ENCODE assay signal across 1 cellular context in genomic region chr9:38195737-38196161, GRCh38.
TF ChIP-seq lines count a peak whose summit lies in the region.

No MANE protein-coding gene starts in this region.

TF ChIP-seq in HepG2, 621 proteins besides CTCF, POLR2A, EP300 and RAD21 (continued from another document and continues in another):
- TF ChIP-seq HMG20A (CRISPR knock-in tag; IDR thresholded peaks at IDR 0.05; ENCODE audit: borderline replicate concordance) = peak; percentile 78; the same call in 1 of the 2 replicates
- TF ChIP-seq MIER3 (CRISPR knock-in tag; IDR thresholded peaks at IDR 0.05; ENCODE audit: borderline replicate concordance) = peak; percentile 67; the same call in 1 of the 2 replicates
- 0 out of 2 replicates have a peak, but pooled peaks have one; percentile 56 for TF ChIP-seq TRIM24 (CRISPR knock-in tag; IDR thresholded peaks at IDR 0.05)
- no peak for TF ChIP-seq ZSCAN22 (CRISPR knock-in tag; IDR thresholded peaks at IDR 0.05)
- peak; percentile 57; the same call in 1 of the 2 replicates for TF ChIP-seq ETV5 (CRISPR knock-in tag; IDR thresholded peaks at IDR 0.05; ENCODE audit: borderline replicate concordance)
- TF ChIP-seq LCORL (IDR thresholded peaks at IDR 0.05) = no peak
- peak; percentile 50; the same call in 1 of the 2 replicates for TF ChIP-seq LCORL (CRISPR knock-in tag; IDR thresholded peaks at IDR 0.05)
- TF ChIP-seq TCF7 (IDR thresholded peaks at IDR 0.05; ENCODE audit: low read depth) = peak; percentile 32
- no peak for TF ChIP-seq FOXP1 (IDR thresholded peaks at IDR 0.05)
- TF ChIP-seq FOXP1 (CRISPR knock-in tag; IDR thresholded peaks at IDR 0.05) = peak; percentile 96
- TF ChIP-seq FOXC1 (CRISPR knock-in tag; IDR thresholded peaks at IDR 0.05; ENCODE audit: borderline replicate concordance) = peak; percentile 53; the same call in 1 of the 2 replicates
- TF ChIP-seq ZNF609 (CRISPR knock-in tag; IDR thresholded peaks at IDR 0.05; ENCODE audit: borderline replicate concordance) = peak; percentile 17; the same call in 1 of the 2 replicates
- peak; percentile 81 for TF ChIP-seq RXRB (CRISPR knock-in tag; IDR thresholded peaks at IDR 0.05; ENCODE audit: borderline replicate concordance)
- peak; percentile 48; the same call in 1 of the 2 replicates for TF ChIP-seq FOXJ3 (CRISPR knock-in tag; IDR thresholded peaks at IDR 0.05; ENCODE audit: borderline replicate concordance)
- no peak for TF ChIP-seq SYNCRIP (IDR thresholded peaks at IDR 0.05; ENCODE audit: insufficient read depth, low read depth, low read length)
- 0 out of 2 replicates have a peak, but pooled peaks have one; percentile 42 for TF ChIP-seq ERF (CRISPR knock-in tag; IDR thresholded peaks at IDR 0.05)
- 0 out of 2 replicates have a peak, but pooled peaks have one; percentile 14 for TF ChIP-seq HNF1A (IDR thresholded peaks at IDR 0.05; ENCODE audit: low read depth)
- no peak for TF ChIP-seq HNF1A (CRISPR knock-in tag; IDR thresholded peaks at IDR 0.05; ENCODE audit: borderline replicate concordance)
- no peak for TF ChIP-seq HOXA7 (CRISPR knock-in tag; IDR thresholded peaks at IDR 0.05)
- TF ChIP-seq ATF2 (CRISPR knock-in tag; IDR thresholded peaks at IDR 0.05) = 0 out of 2 replicates have a peak, but pooled peaks have one; percentile 21
- TF ChIP-seq CBX5 (CRISPR knock-in tag; IDR thresholded peaks at IDR 0.05; ENCODE audit: borderline replicate concordance) = peak; percentile 40; the same call in 1 of the 2 replicates
- TF ChIP-seq FOXA3 (CRISPR knock-in tag; IDR thresholded peaks at IDR 0.05) = peak; percentile 91
- no peak for TF ChIP-seq TP53 (CRISPR knock-in tag; conservative IDR thresholded peaks at IDR 0.05)
- TF ChIP-seq NR2F2 (IDR thresholded peaks at IDR 0.05; ENCODE audit: borderline replicate concordance, low read depth) = peak; percentile 82
- no peak for TF ChIP-seq XRCC5 (optimal IDR thresholded peaks at IDR 0.05; ENCODE audit: low read length)
- peak; percentile 68 for TF ChIP-seq GATAD2A (CRISPR knock-in tag; IDR thresholded peaks at IDR 0.05)
- TF ChIP-seq BCL6 (CRISPR knock-in tag; IDR thresholded peaks at IDR 0.05) = peak; percentile 70
- peak; percentile 86 to 89 for TF ChIP-seq NR2F1 (CRISPR knock-in tag; IDR thresholded peaks at IDR 0.05)
- TF ChIP-seq HNF4G (IDR thresholded peaks at IDR 0.05; ENCODE audit: borderline replicate concordance, low read depth, low read length) = peak; percentile 59
- no peak for TF ChIP-seq HNF4G (CRISPR knock-in tag; IDR thresholded peaks at IDR 0.05; ENCODE audit: borderline replicate concordance, low read depth)
- peak; percentile 29; the same call in 1 of the 2 replicates for TF ChIP-seq ZBTB33 (CRISPR knock-in tag; IDR thresholded peaks at IDR 0.05)
- no peak for TF ChIP-seq SOX6 (IDR thresholded peaks at IDR 0.05)
- peak; percentile 92 for TF ChIP-seq SOX6 (CRISPR knock-in tag; IDR thresholded peaks at IDR 0.05)
- peak; percentile 72 for TF ChIP-seq FOSL2 (CRISPR knock-in tag; IDR thresholded peaks at IDR 0.05)
- 0 out of 2 replicates have a peak, but pooled peaks have one; percentile 37 for TF ChIP-seq GFI1 (CRISPR knock-in tag; IDR thresholded peaks at IDR 0.05; ENCODE audit: borderline replicate concordance)
- TF ChIP-seq MYC (CRISPR knock-in tag; IDR thresholded peaks at IDR 0.05; ENCODE audit: borderline replicate concordance) = peak; percentile 40; the same call in 1 of the 2 replicates
- no peak for TF ChIP-seq ZNF331 (CRISPR knock-in tag; IDR thresholded peaks at IDR 0.05)
- no peak for TF ChIP-seq ZBTB14 (CRISPR knock-in tag; IDR thresholded peaks at IDR 0.05)
- 0 out of 2 replicates have a peak, but pooled peaks have one; percentile 22 for TF ChIP-seq ZNF574 (CRISPR knock-in tag; IDR thresholded peaks at IDR 0.05)
- TF ChIP-seq SKIL (CRISPR knock-in tag; IDR thresholded peaks at IDR 0.05; ENCODE audit: borderline replicate concordance) = 0 out of 2 replicates have a peak, but pooled peaks have one; percentile 40
- no peak for TF ChIP-seq RBAK (CRISPR knock-in tag; IDR thresholded peaks at IDR 0.05)
- no peak for TF ChIP-seq GABPA (IDR thresholded peaks at IDR 0.05; ENCODE audit: low read depth, low read length)
- 0 out of 2 replicates have a peak, but pooled peaks have one; percentile 22 for TF ChIP-seq GABPA (CRISPR knock-in tag; IDR thresholded peaks at IDR 0.05; ENCODE audit: low read depth)
- peak; percentile 55; the same call in 1 of the 2 replicates for TF ChIP-seq RXRA (CRISPR knock-in tag; IDR thresholded peaks at IDR 0.05)
- TF ChIP-seq ELF3 (CRISPR knock-in tag; IDR thresholded peaks at IDR 0.05) = peak; percentile 82
- peak; percentile 13; the same call in 1 of the 3 replicates for TF ChIP-seq MXI1 (IDR thresholded peaks at IDR 0.05; ENCODE audit: borderline replicate concordance, low read depth, low read length)
- TF ChIP-seq GABPB1 (CRISPR knock-in tag; IDR thresholded peaks at IDR 0.05) = peak; percentile 56
- TF ChIP-seq IRF2 (CRISPR knock-in tag; IDR thresholded peaks at IDR 0.05) = 0 out of 2 replicates have a peak, but pooled peaks have one; percentile 15
